18 cellular contexts compared by ENCODE assay signal in the genomic region with DNA sequence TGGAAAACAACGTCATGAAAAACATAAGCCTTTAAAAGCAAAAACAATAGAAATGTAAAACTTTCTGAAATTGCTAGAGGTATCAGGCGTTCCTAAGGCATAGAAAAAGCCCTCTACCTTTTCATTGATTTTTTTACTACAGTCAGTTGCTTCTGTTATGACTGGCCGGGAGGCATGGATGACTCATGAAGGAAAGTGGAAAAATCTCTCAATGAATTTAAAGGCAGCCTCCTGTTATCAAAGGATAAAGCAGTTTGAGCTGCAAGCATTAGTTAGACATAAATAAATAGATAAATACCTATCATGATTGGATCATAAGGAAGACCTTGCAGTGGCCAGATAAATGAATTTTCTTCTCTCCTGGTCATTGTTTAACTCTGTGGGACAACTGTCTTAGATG.
DNase-seq lines count a peak whose midpoint lies in the region; ATAC-seq and TF ChIP-seq lines count a peak whose summit lies in the region.
"Had no signal": no experiment of that assay in that cellular context is flagged by ENCODE, and none has a peak within 500 bp of the region (broad histone marks: within the 10 kb centered on the region; RNA-seq: fewer than 3 reads in every experiment).

No MANE protein-coding gene starts in this region.

- H3K4me1 Mint-ChIP-seq in activated CD4-positive, alpha-beta memory T cell treated with anti-CD3 and anti-CD28 coated beads for 36 hours (ENCODE audit: low read depth), result peaks cover 13% of the 10 kb centered on the region
- H3K4me1 Mint-ChIP-seq in activated CD4-positive, alpha-beta memory T cell treated with anti-CD3 and anti-CD28 coated beads, Interleukin-2, amount 10 ng/mL, durations not matched to agents 7 days and 5 days, result peaks cover 14% of the 10 kb centered on the region
- H3K4me1 Mint-ChIP-seq: CD8-positive, alpha-beta memory T cell; naive B cell had no signal

- no peak overlapping the region for H3K56ac ChIP-seq in IMR-90 (ENCODE audit: extremely low read depth, insufficient read depth, low read length)

- H3K4me3 ChIP-seq in IMR-90 (ENCODE audit: insufficient read depth, low read depth, low read length) (no peak overlapping the region), astrocyte of the spinal cord (ENCODE audit: low read depth, low read length) (no peak overlapping the region)
- H3K4me3 ChIP-seq: body of pancreas, left lung, upper lobe of left lung had no signal

- peaks cover 2% of the 10 kb centered on the region; the same call in 1 of the 2 replicates for H3K4me1 ChIP-seq in IMR-90 (ENCODE audit: control insufficient read depth, insufficient read depth, low read length)

- H3K4me2 ChIP-seq in IMR-90 (ENCODE audit: low read depth, low read length), result no peak overlapping the region

- peak; percentile 53 for DNase-seq in activated CD4-positive, alpha-beta memory T cell treated with anti-CD3 and anti-CD28 coated beads for 36 hours
- DNase-seq in activated CD4-positive, alpha-beta memory T cell treated with anti-CD3 and anti-CD28 coated beads, Interleukin-2, amount 10 ng/mL, durations not matched to agents 7 days and 5 days, result no peak
- DNase-seq in IMR-90 (peak; percentile 47), astrocyte of the spinal cord (ENCODE audit: low read depth, low spot score) (peak; percentile 50), mucosa of gallbladder (ENCODE audit: low spot score) (peak; percentile 27)
- DNase-seq: activated gamma-delta T cell; body of pancreas; CD8-positive, alpha-beta memory T cell; GF-D8; left lung; naive B cell; NCI-H1417 treated with DMSO at 0.1 percent for 48 hours; NCI-H446; stimulated activated naive CD4-positive, alpha-beta T cell treated with Interleukin-2 at 50 U/mL for 16 hours; upper lobe of left lung had no signal

- no peaks in the 10 kb centered on the region for H3K9me1 ChIP-seq in IMR-90 (ENCODE audit: insufficient read depth, low read length)

- in situ Hi-C loops in IMR-90 (cut with MboI; ENCODE audit: low sequenced_read_pairs) (no loop called here), astrocyte of the spinal cord (cut with HindIII; ENCODE audit: low sequenced_read_pairs) (no loop called here)

- H2BK15ac ChIP-seq in IMR-90 (ENCODE audit: low read depth, low read length), result no peak overlapping the region

- H4K8ac ChIP-seq in IMR-90 (ENCODE audit: low read depth in 2 of 2, low read length in 2 of 2), result no peak overlapping the region

- no peak overlapping the region for H3K14ac ChIP-seq in IMR-90 (replicated peaks; ENCODE audit: low read depth, low read length)

- H3K27me3 ChIP-seq in IMR-90 (ENCODE audit: control insufficient read depth, insufficient read depth, low read length), result no peaks in the 10 kb centered on the region; the same call in 1 of the 2 replicates
- H3K27me3 ChIP-seq: body of pancreas, left lung, upper lobe of left lung had no signal

- H2AK9ac ChIP-seq in IMR-90 (replicated peaks; ENCODE audit: low read depth, low read length, poor library complexity), result no peak overlapping the region

- H3K36me3 Mint-ChIP-seq in activated CD4-positive, alpha-beta memory T cell treated with anti-CD3 and anti-CD28 coated beads for 36 hours, result no peaks in the 10 kb centered on the region
- H3K36me3 Mint-ChIP-seq in activated CD4-positive, alpha-beta memory T cell treated with anti-CD3 and anti-CD28 coated beads, Interleukin-2, amount 10 ng/mL, durations not matched to agents 7 days and 5 days (ENCODE audit: low read depth), result peaks cover 3% of the 10 kb centered on the region
- H3K36me3 Mint-ChIP-seq: CD8-positive, alpha-beta memory T cell; naive B cell had no signal

- CTCF ChIA-PET in activated CD4-positive, alpha-beta memory T cell treated with anti-CD3 and anti-CD28 coated beads for 36 hours (lab: Charles Lee), result interaction anchor here (1.8 kb wide), 1 partner anchor 13 kb away, joined by 4 read pairs; no protein-coding TSS in a partner anchor
- CTCF ChIA-PET in activated CD4-positive, alpha-beta memory T cell treated with anti-CD3 and anti-CD28 coated beads, Interleukin-2, amount 10 ng/mL, durations not matched to agents 7 days and 5 days (lab: Charles Lee), result no interaction called here
- CTCF ChIA-PET in IMR-90 (lab: Yijun Ruan, JAX), result no interaction called here

- BruUV-seq in IMR-90 (replicated peaks; lab: Mats Ljungman, UMichigan), result no TSS peak

- dilution Hi-C loops in IMR-90 (cut with HindIII; ENCODE audit: low sequenced_read_pairs, unreplicated experiment), result no loop called here

- no peak overlapping the region for H4K91ac ChIP-seq in IMR-90 (ENCODE audit: insufficient read depth, low read depth, low read length)

- intact Hi-C loops in activated CD4-positive, alpha-beta memory T cell treated with anti-CD3 and anti-CD28 coated beads for 36 hours (cut with micrococcal nuclease), result no loop called here
- intact Hi-C loops in IMR-90 (cut with micrococcal nuclease), result no loop called here

- no peak overlapping the region for H3K9ac ChIP-seq in IMR-90 (ENCODE audit: low read depth, low read length)

- H3K27ac Mint-ChIP-seq in activated CD4-positive, alpha-beta memory T cell treated with anti-CD3 and anti-CD28 coated beads for 36 hours, result no peak overlapping the region
- H3K27ac Mint-ChIP-seq in activated CD4-positive, alpha-beta memory T cell treated with anti-CD3 and anti-CD28 coated beads, Interleukin-2, amount 10 ng/mL, durations not matched to agents 7 days and 5 days, result no peak overlapping the region
- H3K27ac Mint-ChIP-seq: CD8-positive, alpha-beta memory T cell; naive B cell had no signal

- H2BK20ac ChIP-seq in IMR-90 (ENCODE audit: low read depth, low read length), result no peak overlapping the region

- no peaks in the 10 kb centered on the region for H3K9me3 ChIP-seq in IMR-90 (ENCODE audit: control insufficient read depth, insufficient read depth, low read length)
- H3K9me3 ChIP-seq: body of pancreas, left lung, upper lobe of left lung had no signal

- peaks cover 6% of the 10 kb centered on the region for H3K27me3 Mint-ChIP-seq in activated CD4-positive, alpha-beta memory T cell treated with anti-CD3 and anti-CD28 coated beads for 36 hours
- H3K27me3 Mint-ChIP-seq in activated CD4-positive, alpha-beta memory T cell treated with anti-CD3 and anti-CD28 coated beads, Interleukin-2, amount 10 ng/mL, durations not matched to agents 7 days and 5 days, result peaks cover 14% of the 10 kb centered on the region

- no peaks in the 10 kb centered on the region for H3K36me3 ChIP-seq in IMR-90 (ENCODE audit: control insufficient read depth, insufficient read depth, low read length)
- H3K36me3 ChIP-seq: left lung, upper lobe of left lung had no signal

- no peak overlapping the region for H2AK5ac ChIP-seq in IMR-90 (ENCODE audit: low read depth, low read length)

- no peaks in the 10 kb centered on the region for H3K9me3 Mint-ChIP-seq in activated CD4-positive, alpha-beta memory T cell treated with anti-CD3 and anti-CD28 coated beads for 36 hours
- no peaks in the 10 kb centered on the region for H3K9me3 Mint-ChIP-seq in activated CD4-positive, alpha-beta memory T cell treated with anti-CD3 and anti-CD28 coated beads, Interleukin-2, amount 10 ng/mL, durations not matched to agents 7 days and 5 days
- H3K9me3 Mint-ChIP-seq: CD8-positive, alpha-beta memory T cell had no signal

- WGBS in IMR-90 (ENCODE audit: extremely low coverage in 2 of 2, insufficient read length in 1 of 2), 2 experiments, result no CpG with 5 or more reads among the region's 3 CpGs

- H3K23ac ChIP-seq in IMR-90 (ENCODE audit: low read depth, low read length), result no peak overlapping the region

- H3K18ac ChIP-seq in IMR-90 (ENCODE audit: low read depth, low read length), result no peak overlapping the region

- ATAC-seq in IMR-90 (ENCODE audit: low read depth) (peak; percentile 65), GM18868 (IDR thresholded peaks at IDR 0.05; ENCODE audit: unreplicated experiment) (no peak), HG02885 (IDR thresholded peaks at IDR 0.05; ENCODE audit: poor library complexity, unreplicated experiment) (no peak), GM21619 (IDR thresholded peaks at IDR 0.05; ENCODE audit: unreplicated experiment) (no peak)
- ATAC-seq: body of pancreas, left lung had no signal

- H2AFZ ChIP-seq in IMR-90 (replicated peaks; ENCODE audit: low read length, poor library complexity), result no peak overlapping the region

- H4K5ac ChIP-seq in IMR-90 (ENCODE audit: low read depth, low read length), result no peak overlapping the region

- no peaks in the 10 kb centered on the region for H3K79me1 ChIP-seq in IMR-90 (ENCODE audit: low read depth in 1 of 2, low read length in 2 of 2)

- TF ChIP-seq CTCF in IMR-90 (conservative IDR thresholded peaks at IDR 0.05; ENCODE audit: low read depth, low read length) (no peak), astrocyte of the spinal cord (IDR thresholded peaks at IDR 0.05; ENCODE audit: low read depth, low read length) (no peak)

- H2BK5ac ChIP-seq in IMR-90 (ENCODE audit: low read depth, low read length, poor library complexity, severe bottlenecking), result no peak overlapping the region

- no peaks in the 10 kb centered on the region for H4K20me1 ChIP-seq in IMR-90 (ENCODE audit: insufficient read depth, low read length)

- no peak overlapping the region for H3K27ac ChIP-seq in IMR-90 (ENCODE audit: insufficient read depth, low read length)
- H3K27ac ChIP-seq: left lung, upper lobe of left lung had no signal

- H2BK120ac ChIP-seq in IMR-90 (ENCODE audit: low read depth, low read length), result no peak overlapping the region

- TF ChIP-seq POLR2A in IMR-90 (IDR thresholded peaks at IDR 0.05; ENCODE audit: low read depth, low read length), result no peak

- H3K4me3 Mint-ChIP-seq in activated CD4-positive, alpha-beta memory T cell treated with anti-CD3 and anti-CD28 coated beads for 36 hours, result no peak overlapping the region
- H3K4me3 Mint-ChIP-seq in activated CD4-positive, alpha-beta memory T cell treated with anti-CD3 and anti-CD28 coated beads, Interleukin-2, amount 10 ng/mL, durations not matched to agents 7 days and 5 days, result no peak overlapping the region
- H3K4me3 Mint-ChIP-seq: CD8-positive, alpha-beta memory T cell; naive B cell had no signal

- TF ChIP-seq RAD21 in IMR-90 (IDR thresholded peaks at IDR 0.05; ENCODE audit: low read length), result no peak

- POLR2A ChIA-PET in activated CD4-positive, alpha-beta memory T cell treated with anti-CD3 and anti-CD28 coated beads for 36 hours (lab: Charles Lee), result no interaction called here
- POLR2A ChIA-PET in activated CD4-positive, alpha-beta memory T cell treated with anti-CD3 and anti-CD28 coated beads, Interleukin-2, amount 10 ng/mL, durations not matched to agents 7 days and 5 days (lab: Charles Lee), result no interaction called here
- POLR2A ChIA-PET in IMR-90 (lab: Charles Lee; ENCODE audit: unreplicated experiment), result no interaction called here

- H3K4ac ChIP-seq in IMR-90 (ENCODE audit: low read depth, low read length), result no peak overlapping the region

TF ChIP-seq in IMR-90, 13 proteins besides CTCF, POLR2A, EP300 and RAD21:
- TF ChIP-seq CHD1 (IDR thresholded peaks at IDR 0.05; ENCODE audit: low read depth, low read length), result no peak
- 0 out of 2 replicates have a peak, but pooled peaks have one; percentile 28 for TF ChIP-seq FOS (IDR thresholded peaks at IDR 0.05; ENCODE audit: low read depth, low read length)
